In the genomic region with DNA sequence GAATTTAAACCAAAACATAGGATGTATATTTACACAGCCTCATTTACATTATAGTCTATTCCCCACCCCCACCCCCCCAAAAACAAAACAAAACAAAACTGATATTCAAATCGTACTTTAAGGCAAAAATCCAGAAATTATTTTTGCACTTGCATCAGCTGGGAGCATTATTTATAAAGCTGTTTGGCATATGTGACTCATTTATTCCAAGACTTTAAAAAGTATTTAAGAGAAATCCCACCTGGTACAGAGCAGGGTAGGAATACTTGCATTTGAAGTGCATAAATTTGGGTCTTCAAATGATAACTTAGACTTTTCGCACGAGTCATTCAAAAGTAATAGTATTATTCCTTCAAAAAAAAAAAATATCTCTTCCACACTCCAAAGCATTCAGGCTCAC, we compare ENCODE assay signal across 8 cellular contexts. TPM values are rescaled to one million over a fixed set of nuclear protein-coding genes. Genes with fewer than 3 reads are reported as not detected.
DNase-seq lines count a peak whose midpoint lies in the region; TF ChIP-seq lines count a peak whose summit lies in the region.

No MANE protein-coding gene starts in this region.

- H3K27me3 ChIP-seq in iPS-20b (ENCODE audit: insufficient read depth, low read length), result no peaks in the 10 kb centered on the region
- no peaks in the 10 kb centered on the region for H3K27me3 ChIP-seq in stomach

- no peak for TF ChIP-seq POLR2A in stomach (IDR thresholded peaks at IDR 0.05)

- intact Hi-C loops in activated T-helper 1 cell treated with anti-CD3 and anti-CD28 coated beads, Interleukin-12 subunit alpha, Interleukin-12 subunit beta, Interleukin-2, Interleukin-4 antibody, amounts not matched to agents 30 ng/mL and 10 ng/mL and 1 ng/mL, durations not matched to agents 14 hours and 24 hours and 36 hours (cut with micrococcal nuclease), result loop anchor here (1.0 to 2.0 kb wide), 3 partner anchors 20 to 154 kb away; no protein-coding TSS in a partner anchor
- intact Hi-C loops in stomach (cut with DNase I; ENCODE audit: low total_unique reads), result no loop called here

- TF ChIP-seq EP300 in stomach (IDR thresholded peaks at IDR 0.05), result no peak

- H3K27me3 Mint-ChIP-seq in T-helper 1 cell treated with Interleukin-12 subunit alpha and Interleukin-12 subunit beta and Interleukin-4 antibody, amounts not matched to agents 30 μg/mL and 1 μg/mL, for 36 hours (ENCODE audit: low read depth), result no peaks in the 10 kb centered on the region
- no peaks in the 10 kb centered on the region for H3K27me3 Mint-ChIP-seq in activated T-helper 1 cell treated with anti-CD3 and anti-CD28 coated beads, Interleukin-12 subunit alpha, Interleukin-12 subunit beta, Interleukin-2, Interleukin-4 antibody, amounts not matched to agents 30 ng/mL and 10 ng/mL and 1 ng/mL, durations not matched to agents 14 hours and 24 hours and 36 hours (ENCODE audit: insufficient read depth)

- 2 to 6% (median 3%) methylated on average over 3 of the region's 3 CpGs for WGBS in stomach, 5 donors

- H3K4me1 ChIP-seq in iPS-20b (ENCODE audit: insufficient read depth, low read length) (peaks cover 7% of the 10 kb centered on the region; the same call in 1 of the 2 replicates), stomach (peaks cover 27 to 82% (median 57%) of the 10 kb centered on the region in 4 donors)

- H3K9me3 ChIP-seq in iPS-20b (ENCODE audit: insufficient read depth, low read depth, low read length) (no peaks in the 10 kb centered on the region), stomach (no peaks in the 10 kb centered on the region)

- H3K27ac ChIP-seq in iPS-20b (ENCODE audit: low read length), result no peak overlapping the region
- peak overlapping the region in 4 of 5 donors; percentile 91 to 94 (median 92) for H3K27ac ChIP-seq in stomach

- H3K27ac Mint-ChIP-seq in T-helper 1 cell treated with Interleukin-12 subunit alpha and Interleukin-12 subunit beta and Interleukin-4 antibody, amounts not matched to agents 30 μg/mL and 1 μg/mL, for 36 hours, result peak overlapping the region; percentile 64
- peak overlapping the region; percentile 63 for H3K27ac Mint-ChIP-seq in activated T-helper 1 cell treated with anti-CD3 and anti-CD28 coated beads, Interleukin-12 subunit alpha, Interleukin-12 subunit beta, Interleukin-2, Interleukin-4 antibody, amounts not matched to agents 30 ng/mL and 10 ng/mL and 1 ng/mL, durations not matched to agents 14 hours and 24 hours and 36 hours

- H3K36me3 Mint-ChIP-seq in T-helper 1 cell treated with Interleukin-12 subunit alpha and Interleukin-12 subunit beta and Interleukin-4 antibody, amounts not matched to agents 30 μg/mL and 1 μg/mL, for 36 hours (ENCODE audit: low read depth), result peaks cover 5% of the 10 kb centered on the region
- H3K36me3 Mint-ChIP-seq in activated T-helper 1 cell treated with anti-CD3 and anti-CD28 coated beads, Interleukin-12 subunit alpha, Interleukin-12 subunit beta, Interleukin-2, Interleukin-4 antibody, amounts not matched to agents 30 ng/mL and 10 ng/mL and 1 ng/mL, durations not matched to agents 14 hours and 24 hours and 36 hours (ENCODE audit: low read depth), result peaks cover 11% of the 10 kb centered on the region

- H3K9me3 Mint-ChIP-seq in T-helper 1 cell treated with Interleukin-12 subunit alpha and Interleukin-12 subunit beta and Interleukin-4 antibody, amounts not matched to agents 30 μg/mL and 1 μg/mL, for 36 hours, result no peaks in the 10 kb centered on the region
- H3K9me3 Mint-ChIP-seq in activated T-helper 1 cell treated with anti-CD3 and anti-CD28 coated beads, Interleukin-12 subunit alpha, Interleukin-12 subunit beta, Interleukin-2, Interleukin-4 antibody, amounts not matched to agents 30 ng/mL and 10 ng/mL and 1 ng/mL, durations not matched to agents 14 hours and 24 hours and 36 hours, result no peaks in the 10 kb centered on the region

- no peaks in the 10 kb centered on the region for H3K36me3 ChIP-seq in iPS-20b (ENCODE audit: insufficient read depth, low read depth, low read length)
- H3K36me3 ChIP-seq in stomach, result no peaks in the 10 kb centered on the region

- no peak overlapping the region for H3K4me3 Mint-ChIP-seq in T-helper 1 cell treated with Interleukin-12 subunit alpha and Interleukin-12 subunit beta and Interleukin-4 antibody, amounts not matched to agents 30 μg/mL and 1 μg/mL, for 36 hours
- no peak overlapping the region for H3K4me3 Mint-ChIP-seq in activated T-helper 1 cell treated with anti-CD3 and anti-CD28 coated beads, Interleukin-12 subunit alpha, Interleukin-12 subunit beta, Interleukin-2, Interleukin-4 antibody, amounts not matched to agents 30 ng/mL and 10 ng/mL and 1 ng/mL, durations not matched to agents 14 hours and 24 hours and 36 hours

- H3K4me3 ChIP-seq in iPS-20b (ENCODE audit: low read length), result peak overlapping the region; percentile 90
- H3K4me3 ChIP-seq in stomach, result peak overlapping the region; percentile 74 to 98 (median 89)

- peaks cover 43% of the 10 kb centered on the region for H3K4me1 Mint-ChIP-seq in T-helper 1 cell treated with Interleukin-12 subunit alpha and Interleukin-12 subunit beta and Interleukin-4 antibody, amounts not matched to agents 30 μg/mL and 1 μg/mL, for 36 hours (ENCODE audit: low read depth)
- peaks cover 36% of the 10 kb centered on the region for H3K4me1 Mint-ChIP-seq in activated T-helper 1 cell treated with anti-CD3 and anti-CD28 coated beads, Interleukin-12 subunit alpha, Interleukin-12 subunit beta, Interleukin-2, Interleukin-4 antibody, amounts not matched to agents 30 ng/mL and 10 ng/mL and 1 ng/mL, durations not matched to agents 14 hours and 24 hours and 36 hours (ENCODE audit: low read depth)

- DNase-seq in T-helper 1 cell (no peak), stomach (no peak), D341Med (ENCODE audit: low spot score) (no peak), HPDE6-E6E7 (ENCODE audit: extremely low spot score) (no peak), SIG-M5 treated with dmso at 0.1 percent for 504 hours (lab: John Stamatoyannopoulos, UW; ENCODE audit: unreplicated experiment) (no peak)
- no peak for DNase-seq in activated T-helper 1 cell treated with anti-CD3 and anti-CD28 coated beads, Interleukin-12 subunit alpha, Interleukin-12 subunit beta, Interleukin-2, Interleukin-4 antibody, amounts not matched to agents 30 ng/mL and 10 ng/mL and 1 ng/mL, durations not matched to agents 14 hours and 24 hours and 36 hours (ENCODE audit: low spot score)

- TF ChIP-seq CTCF in stomach (IDR thresholded peaks at IDR 0.05), result no peak

- peak overlapping the region; percentile 82; the same call in 1 of the 2 replicates for H3K9ac ChIP-seq in iPS-20b (ENCODE audit: low read depth, low read length)

RNA-seq across cellular contexts. Expression of a gene that starts 1.1 kb away (rescaled TPM):
- total RNA-seq in activated T-helper 1 cell treated with anti-CD3 and anti-CD28 coated beads, Interleukin-12 subunit alpha, Interleukin-12 subunit beta, Interleukin-2, Interleukin-4 antibody, amounts not matched to agents 30 ng/mL and 10 ng/mL and 1 ng/mL, durations not matched to agents 14 hours and 24 hours and 36 hours, result 15.9 and 16.9 TPM in 2 replicates
- 10 to 100 TPM in 3 of 5 donors, 1 to 10 TPM in 2; 5.2 to 20.6 (median 13.4) TPM for total RNA-seq in stomach
- 1 to 10 TPM; 1.5 to 2.1 (median 1.7) TPM for polyA plus RNA-seq in stomach

RNA-seq across cellular contexts. Expression of a gene that starts 1.3 kb away (rescaled TPM):
- 9.3 TPM in 2 replicates for total RNA-seq in activated T-helper 1 cell treated with anti-CD3 and anti-CD28 coated beads, Interleukin-12 subunit alpha, Interleukin-12 subunit beta, Interleukin-2, Interleukin-4 antibody, amounts not matched to agents 30 ng/mL and 10 ng/mL and 1 ng/mL, durations not matched to agents 14 hours and 24 hours and 36 hours
- total RNA-seq in stomach, result 10 to 100 TPM in 4 of 5 donors, 1 to 10 TPM in 1; 2.9 to 58.0 (median 25.8) TPM
- polyA plus RNA-seq in stomach, result 1 to 10 TPM; 2.6 to 5.5 (median 3.8) TPM
